Comparison of ENCODE assay signal across 6 cellular contexts in the genomic region with DNA sequence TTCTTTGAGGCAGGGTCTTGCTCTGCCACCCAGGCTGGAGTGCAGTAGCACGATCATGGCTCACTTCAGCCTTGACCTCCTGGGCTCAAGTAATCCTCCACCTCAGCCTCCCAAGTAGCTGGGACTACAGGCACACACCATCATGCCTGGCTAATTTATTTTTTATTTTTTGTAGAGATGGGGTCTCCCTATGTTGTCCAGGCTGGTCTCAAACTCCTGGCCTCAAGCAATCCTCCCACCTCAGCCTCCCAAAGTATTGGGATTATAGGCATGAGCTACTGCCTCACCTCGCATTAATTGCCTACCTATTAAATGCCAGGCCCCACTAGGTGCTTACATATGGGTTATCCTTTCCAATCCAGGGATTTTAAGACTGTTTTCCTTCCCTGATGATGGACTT. TPM values are rescaled to one million over a fixed set of nuclear protein-coding genes. Genes with fewer than 3 reads are reported as not detected.
DNase-seq lines count a peak whose midpoint lies in the region; TF ChIP-seq lines count a peak whose summit lies in the region.
"Not testable (repeated sequence)": the region's sequence is repeated elsewhere in the genome, so short reads cannot be mapped to it uniquely, and the experiment has no call there.

No MANE protein-coding gene starts in this region.

- H2BK120ac ChIP-seq in mesenchymal stem cell (ENCODE audit: low read depth, low read length), result not testable (repeated sequence)

- H2BK12ac ChIP-seq in mesenchymal stem cell (ENCODE audit: low read length in 2 of 2), result not testable (repeated sequence)

- not testable (repeated sequence) for H4K20me1 ChIP-seq in GM23248 (ENCODE audit: insufficient read depth)

- H3K27ac Mint-ChIP-seq in progenitor cell of endocrine pancreas, result peak overlapping the region; percentile 95

- TF ChIP-seq CTCF in WERI-Rb-1 (IDR thresholded peaks at IDR 0.05; ENCODE audit: low read depth, low read length); esophagus squamous epithelium (IDR thresholded peaks at IDR 0.05); progenitor cell of endocrine pancreas (IDR thresholded peaks at IDR 0.05; ENCODE audit: unreplicated experiment); suprapubic skin (IDR thresholded peaks at IDR 0.05): not testable (repeated sequence)

- H3F3A ChIP-seq in GM23248 (ENCODE audit: insufficient read depth), result peaks cover 26% of the 10 kb centered on the region

- not testable (repeated sequence) for H3K36me3 ChIP-seq in GM23248 (ENCODE audit: low read depth); esophagus squamous epithelium; mesenchymal stem cell (ENCODE audit: control insufficient read depth in 1 of 2, insufficient read depth in 2 of 2, low read depth in 1 of 2, low read length in 2 of 2); suprapubic skin
- peaks cover 14% of the 10 kb centered on the region for H3K36me3 ChIP-seq in WERI-Rb-1

- not testable (repeated sequence) for H4K8ac ChIP-seq in mesenchymal stem cell (ENCODE audit: low read length)

- in situ Hi-C loops in GM23248 (cut with MboI), result not testable (repeated sequence)

- H3K27me3 Mint-ChIP-seq in progenitor cell of endocrine pancreas, result not testable (repeated sequence)

- H3K23ac ChIP-seq in mesenchymal stem cell (ENCODE audit: low read length in 2 of 2), result not testable (repeated sequence)

- H3K4me1 Mint-ChIP-seq in progenitor cell of endocrine pancreas (ENCODE audit: low read depth), result peaks cover 70% of the 10 kb centered on the region

- not testable (repeated sequence) for H3K9me2 ChIP-seq in GM23248 (ENCODE audit: insufficient read depth)

- H3K14ac ChIP-seq in mesenchymal stem cell (ENCODE audit: low read length in 2 of 2), result not testable (repeated sequence)

- H3K4me1 ChIP-seq in GM23248 (ENCODE audit: insufficient read depth) (peaks cover 43% of the 10 kb centered on the region), esophagus squamous epithelium (peaks cover 0 to 59% (median 8%) of the 10 kb centered on the region in 3 donors), mesenchymal stem cell (ENCODE audit: control insufficient read depth, insufficient read depth, low read depth, low read length) (peaks cover 19% of the 10 kb centered on the region), suprapubic skin (peaks cover 23% of the 10 kb centered on the region)

- H2AK5ac ChIP-seq in mesenchymal stem cell (ENCODE audit: low read length, severe bottlenecking), result not testable (repeated sequence)

- H3K36me3 Mint-ChIP-seq in progenitor cell of endocrine pancreas (ENCODE audit: insufficient read depth), result not testable (repeated sequence)

- not testable (repeated sequence) for H3K9me3 ChIP-seq in GM23248 (ENCODE audit: low read depth); WERI-Rb-1 (ENCODE audit: severe bottlenecking); esophagus squamous epithelium; mesenchymal stem cell (ENCODE audit: control insufficient read depth, low read length); suprapubic skin

- not testable (repeated sequence) for H4K91ac ChIP-seq in mesenchymal stem cell (ENCODE audit: low read length)

- H3K27me3 ChIP-seq in GM23248 (replicated peaks; ENCODE audit: insufficient read depth); WERI-Rb-1 (ENCODE audit: insufficient read depth, low read depth, severe bottlenecking); esophagus squamous epithelium; suprapubic skin: not testable (repeated sequence)
- peaks cover 0 to 89% of the 10 kb centered on the region in 2 experiments for H3K27me3 ChIP-seq in mesenchymal stem cell (ENCODE audit: control insufficient read depth in 1 of 2, insufficient read depth in 1 of 2, low read length in 2 of 2)

- not testable (repeated sequence) for H3K4ac ChIP-seq in mesenchymal stem cell (ENCODE audit: low read depth in 1 of 2, low read length in 2 of 2)

- peak overlapping the region; percentile 16 for H3K4me3 Mint-ChIP-seq in progenitor cell of endocrine pancreas (ENCODE audit: low read depth)

- H3K9me3 Mint-ChIP-seq in progenitor cell of endocrine pancreas (ENCODE audit: low read depth), result not testable (repeated sequence)

- H3K79me1 ChIP-seq in mesenchymal stem cell (replicated peaks; ENCODE audit: low read length, poor library complexity, severe bottlenecking), result not testable (repeated sequence)

- TF ChIP-seq EP300 in suprapubic skin (IDR thresholded peaks at IDR 0.05), result not testable (repeated sequence)

- H3K4me2 ChIP-seq in GM23248 (ENCODE audit: unreplicated experiment), result peak overlapping the region; percentile 48
- not testable (repeated sequence) for H3K4me2 ChIP-seq in mesenchymal stem cell (ENCODE audit: low read length, poor library complexity, severe bottlenecking)

- H3K27ac ChIP-seq in GM23248 (peak overlapping the region; percentile 69), WERI-Rb-1 (peak overlapping the region; percentile 48), esophagus squamous epithelium (peak overlapping the region in 3 of 4 donors; percentile 12 to 45 (median 15)), suprapubic skin (peak overlapping the region; percentile 53)
- not testable (repeated sequence) for H3K27ac ChIP-seq in mesenchymal stem cell (ENCODE audit: low read length, poor library complexity, severe bottlenecking)

- H3K4me3 ChIP-seq in GM23248, result 0 out of 2 replicates have a peak overlapping the region, but pooled peaks have one; percentile 15
- H3K4me3 ChIP-seq in WERI-Rb-1 (ENCODE audit: low read depth, low read length); esophagus squamous epithelium; mesenchymal stem cell (ENCODE audit: insufficient read depth in 1 of 2, low read depth in 1 of 2, low read length in 2 of 2); suprapubic skin: not testable (repeated sequence)

- not testable (repeated sequence) for H3K18ac ChIP-seq in mesenchymal stem cell (ENCODE audit: low read depth in 1 of 2, low read length in 2 of 2)

- not testable (repeated sequence) for H2BK15ac ChIP-seq in mesenchymal stem cell (ENCODE audit: low read depth, poor library complexity, severe bottlenecking)

- 72 to 81% methylated on average over 2 of the region's 2 CpGs for WGBS in GM23248 (ENCODE audit: low coverage in 1 of 2, low lambda C conversion rate in 2 of 2, missing lambda C conversion rate in 2 of 2), 2 experiments
- WGBS in esophagus squamous epithelium, 2 donors, result 80 to 84% methylated on average over 2 of the region's 2 CpGs
- WGBS in mesenchymal stem cell, result 73% methylated on average over 1 of the region's 2 CpGs
- 83% methylated on average over 2 of the region's 2 CpGs for WGBS in suprapubic skin

- intact Hi-C loops in esophagus squamous epithelium (cut with DNase I), result not testable (repeated sequence)

- H2AFZ ChIP-seq in GM23248, result peak overlapping the region; percentile 70
- not testable (repeated sequence) for H2AFZ ChIP-seq in mesenchymal stem cell (ENCODE audit: low read depth, low read length)

- peak overlapping the region; percentile 43 for H3K9ac ChIP-seq in GM23248
- H3K9ac ChIP-seq in mesenchymal stem cell (ENCODE audit: low read length), result peak overlapping the region; percentile 26

- not testable (repeated sequence) for H2BK5ac ChIP-seq in mesenchymal stem cell (ENCODE audit: low read depth, low read length, poor library complexity, severe bottlenecking)

- DNase-seq in GM23248; WERI-Rb-1; esophagus squamous epithelium (lab: John Stamatoyannopoulos, UW); mesenchymal stem cell; progenitor cell of endocrine pancreas (ENCODE audit: low spot score, unreplicated experiment); suprapubic skin (ENCODE audit: low spot score in 2 of 2): not testable (repeated sequence)

- not testable (repeated sequence) for TF ChIP-seq POLR2A in esophagus squamous epithelium (IDR thresholded peaks at IDR 0.05); suprapubic skin (IDR thresholded peaks at IDR 0.05)

- not testable (repeated sequence) for H3K79me2 ChIP-seq in GM23248 (ENCODE audit: insufficient read depth)

RNA-seq across cellular contexts. Expression of gene SMUG1, which starts 51.1 kb away (rescaled TPM):
- 34.5 and 38.2 TPM in 2 replicates for total RNA-seq in GM23248 (2014; rRNA removed; shearing (Covaris generic))
- polyA plus RNA-seq in GM23248 (2016; fragmentation: Nextera tagmentation; extraction: Ambion mirVana), result 48.5 and 49.5 TPM in 2 replicates
- total RNA-seq in esophagus squamous epithelium, result 10 to 100 TPM; 30.5 to 44.1 (median 38.7) TPM
- 19.6 TPM for polyA plus RNA-seq in mesenchymal stem cell (2013, experiment 1 of 2)
- 20.7 TPM for polyA plus RNA-seq in mesenchymal stem cell (2013, experiment 2 of 2)
- 53.1 and 57.6 TPM in 2 replicates for total RNA-seq in progenitor cell of endocrine pancreas
- total RNA-seq in suprapubic skin, result 10 to 100 TPM; 40.6 to 56.4 (median 52.6) TPM
